Comparison of ENCODE assay signal across 13 cellular contexts in the genomic region with DNA sequence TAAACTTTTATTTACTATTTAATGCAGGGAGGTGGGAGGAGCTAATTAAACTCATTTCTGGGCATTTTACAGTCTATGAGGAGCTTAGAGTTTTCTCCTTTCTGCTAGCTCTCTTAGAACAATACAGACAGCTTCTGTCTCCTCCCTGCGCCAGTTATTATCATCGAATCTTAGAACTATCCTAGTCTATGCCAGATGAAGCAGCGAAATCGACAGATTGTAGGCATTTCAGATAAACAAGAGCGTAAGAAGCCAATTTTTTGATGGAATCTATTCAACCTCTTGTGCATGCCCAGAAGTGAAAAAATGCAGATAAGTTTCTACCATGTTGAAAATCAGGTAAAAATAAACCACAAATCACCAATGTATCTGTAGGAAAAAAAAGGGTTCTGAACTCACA.
"Had no signal": no experiment of that assay in that cellular context is flagged by ENCODE, and none has a peak within 500 bp of the region (broad histone marks: within the 10 kb centered on the region; RNA-seq: fewer than 3 reads in every experiment).

No MANE protein-coding gene starts in this region.

- H3K27ac Mint-ChIP-seq: dendritic cell treated with granulocyte-macrophage colony-stimulating factor and Interleukin-4, amounts not matched to agents 40 ng/mL and 50 ng/mL, for 4 days had no signal

- H3K27me3 Mint-ChIP-seq: dendritic cell treated with granulocyte-macrophage colony-stimulating factor and Interleukin-4, amounts not matched to agents 40 ng/mL and 50 ng/mL, for 4 days; effector memory CD8-positive, alpha-beta T cell; naive B cell; stimulated activated naive B cell treated with anti-CD40 and anti-IgM and Interleukin-4, amounts not matched to agents 10 μg/mL and 1 μg/mL and 100 μg/mL, for 72 hours had no signal

- DNase-seq: effector memory CD8-positive, alpha-beta T cell; left colon; left ventricle myocardium superior; mesendoderm; naive B cell; spleen; stimulated activated CD4-positive, alpha-beta T cell treated with anti-CD3 and anti-CD28 coated beads, Interleukin-2, amount 100 ng/mL, for 24 hours; stimulated activated CD4-positive, alpha-beta T cell treated with anti-CD3 and anti-CD28 coated beads, Interleukin-4, amount 100 ng/mL, for 4 hours; stimulated activated naive B cell treated with anti-CD40 and anti-IgM and Interleukin-4, amounts not matched to agents 10 μg/mL and 1 μg/mL and 100 μg/mL, for 72 hours; stomach; substantia nigra; transverse colon had no signal

- H3K9me3 Mint-ChIP-seq: dendritic cell treated with granulocyte-macrophage colony-stimulating factor and Interleukin-4, amounts not matched to agents 40 ng/mL and 50 ng/mL, for 4 days; effector memory CD8-positive, alpha-beta T cell; naive B cell; stimulated activated naive B cell treated with anti-CD40 and anti-IgM and Interleukin-4, amounts not matched to agents 10 μg/mL and 1 μg/mL and 100 μg/mL, for 72 hours had no signal

- H3K4me3 Mint-ChIP-seq: dendritic cell treated with granulocyte-macrophage colony-stimulating factor and Interleukin-4, amounts not matched to agents 40 ng/mL and 50 ng/mL, for 4 days; effector memory CD8-positive, alpha-beta T cell; naive B cell; stimulated activated naive B cell treated with anti-CD40 and anti-IgM and Interleukin-4, amounts not matched to agents 10 μg/mL and 1 μg/mL and 100 μg/mL, for 72 hours had no signal
